ENCODE assay signal across 17 cellular contexts in the genomic region with DNA sequence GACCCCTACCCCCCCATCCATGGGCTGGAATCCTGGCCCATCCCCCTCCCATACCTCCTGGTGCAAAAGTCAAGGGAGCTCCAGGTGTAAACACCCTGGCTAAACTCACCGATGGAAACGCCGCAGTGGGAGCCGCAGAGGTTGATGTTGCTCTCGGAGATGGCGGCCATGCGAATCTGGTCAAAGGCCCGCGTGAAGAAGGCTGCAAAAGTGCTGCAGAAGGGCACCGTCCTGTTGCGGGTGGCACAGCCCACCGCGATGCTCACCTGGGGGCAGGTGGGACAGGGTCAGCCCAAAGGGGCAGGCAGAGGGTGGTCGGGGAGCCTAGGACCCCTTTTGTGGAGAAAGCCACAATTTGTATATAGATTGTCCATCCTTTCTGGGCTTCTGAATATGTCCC. TPM values are rescaled to one million over a fixed set of nuclear protein-coding genes. Genes with fewer than 3 reads are reported as not detected.
A peak's percentile ranks its signal among the peaks of the same experiment; 100 is the strongest.
DNase-seq lines count a peak whose midpoint lies in the region; ATAC-seq and TF ChIP-seq lines count a peak whose summit lies in the region.
"Had no signal": no experiment of that assay in that cellular context is flagged by ENCODE, and none has a peak within 500 bp of the region (broad histone marks: within the 10 kb centered on the region; RNA-seq: fewer than 3 reads in every experiment).

No MANE protein-coding gene starts in this region.

- H4K20me1 ChIP-seq in osteoblast (ENCODE audit: insufficient read depth, low read length), result peaks cover 16% of the 10 kb centered on the region

- H3K36me3 Mint-ChIP-seq in chondrocyte (ENCODE audit: low read depth), result peaks cover 45% of the 10 kb centered on the region

- DNase-seq in activated effector memory CD4-positive, alpha-beta T cell treated with anti-CD3 and anti-CD28 coated beads, Interleukin-2, amount 50 U/mL, for 16 hours, result peak; percentile 50
- DNase-seq in activated effector memory CD4-positive, alpha-beta T cell treated with Interleukin-2 at 50 U/mL for 16 hours, result no peak
- DNase-seq in D341Med (ENCODE audit: low spot score), result peak; percentile 22
- peak; percentile 86 for DNase-seq in chondrocyte (ENCODE audit: low spot score)
- peak; percentile 74 for DNase-seq in osteoblast (ENCODE audit: insufficient read length, low spot score, missing footprints)
- DNase-seq in stimulated activated CD4-positive, alpha-beta T cell treated with anti-CD3 and anti-CD28 coated beads, Interleukin-15, amount 100 ng/mL, for 24 hours, result no peak
- DNase-seq in NCI-H526 (lab: John Stamatoyannopoulos, UW), result no peak
- DNase-seq: CD8-positive, alpha-beta memory T cell; DMS79 treated with DMSO at 0.1 percent for 48 hours; GOT3; NCI-H1092; NCI-H2081 treated with DMSO at 0.1 percent for 48 hours; NCI-H510A; PC-9 had no signal

- no peaks in the 10 kb centered on the region for H3K9me3 ChIP-seq in osteoblast (ENCODE audit: low read depth, low read length)
- H3K9me3 ChIP-seq: BLaER1 had no signal

- no peaks in the 10 kb centered on the region for H3K27me3 ChIP-seq in osteoblast (ENCODE audit: insufficient read depth, low read length)
- H3K27me3 ChIP-seq: BLaER1 had no signal

- no peak overlapping the region for H3K4me2 ChIP-seq in osteoblast (ENCODE audit: insufficient read depth, low read length)
- H3K4me2 ChIP-seq: BLaER1, KMS-11, PC-9 had no signal

- TF ChIP-seq CTCF in chondrocyte (IDR thresholded peaks at IDR 0.05), result no peak
- no peak for TF ChIP-seq CTCF in osteoblast (IDR thresholded peaks at IDR 0.05; ENCODE audit: extremely low read depth, low read depth, low read length)

- peaks cover 3% of the 10 kb centered on the region for H3K4me1 Mint-ChIP-seq in chondrocyte (ENCODE audit: low read depth)
- H3K4me1 Mint-ChIP-seq: CD8-positive, alpha-beta memory T cell had no signal

- ATAC-seq in GM21576 (IDR thresholded peaks at IDR 0.05; ENCODE audit: unreplicated experiment), result no peak

- H3K27ac ChIP-seq in osteoblast (ENCODE audit: low read depth, low read length), result no peak overlapping the region
- H3K27ac ChIP-seq: BLaER1, KMS-11, PC-9 had no signal

- no peak overlapping the region for H3K27ac Mint-ChIP-seq in chondrocyte (ENCODE audit: unreplicated experiment)
- H3K27ac Mint-ChIP-seq: CD8-positive, alpha-beta memory T cell had no signal

- no peak overlapping the region for H2AFZ ChIP-seq in osteoblast (ENCODE audit: low read length)
- H2AFZ ChIP-seq: PC-9 had no signal

- H3K4me3 ChIP-seq in osteoblast (ENCODE audit: insufficient read depth, low read length), result no peak overlapping the region
- H3K4me3 ChIP-seq: BLaER1, PC-9 had no signal

- H3K4me3 Mint-ChIP-seq in chondrocyte (ENCODE audit: unreplicated experiment), result no peak overlapping the region
- H3K4me3 Mint-ChIP-seq: CD8-positive, alpha-beta memory T cell had no signal

- H3K27me3 Mint-ChIP-seq in chondrocyte (ENCODE audit: low read depth), result no peaks in the 10 kb centered on the region
- H3K27me3 Mint-ChIP-seq: CD8-positive, alpha-beta memory T cell had no signal

- no peaks in the 10 kb centered on the region for H3K4me1 ChIP-seq in osteoblast (ENCODE audit: insufficient read depth, low read length)

- peaks cover 100% of the 10 kb centered on the region for H3K36me3 ChIP-seq in osteoblast (ENCODE audit: insufficient read depth, low read length)

- peaks cover 21% of the 10 kb centered on the region for H3K79me2 ChIP-seq in osteoblast (ENCODE audit: insufficient read depth, low read length)

- H3K9me3 Mint-ChIP-seq in chondrocyte (ENCODE audit: low read depth), result no peaks in the 10 kb centered on the region
- H3K9me3 Mint-ChIP-seq: CD8-positive, alpha-beta memory T cell had no signal

RNA-seq across cellular contexts. Expression of a gene that starts 26.7 kb away (rescaled TPM):
- 165 to 299 TPM (median 169 TPM) in 3 replicates for total RNA-seq in chondrocyte
- total RNA-seq in osteoblast, result 413 and 453 TPM in 2 replicates

Comparison
In these comparisons a context has a peak if more than half of its experiments do, and no peak if none do; other contexts are left out.
1. DNase-seq: peak in activated effector memory CD4-positive, alpha-beta T cell treated with anti-CD3 and anti-CD28 coated beads, Interleukin-2, amount 50 U/mL, for 16 hours (single experiment), D341Med (single experiment), chondrocyte (single experiment) and osteoblast (single experiment); none in activated effector memory CD4-positive, alpha-beta T cell treated with Interleukin-2 at 50 U/mL for 16 hours (single experiment), stimulated activated CD4-positive, alpha-beta T cell treated with anti-CD3 and anti-CD28 coated beads, Interleukin-15, amount 100 ng/mL, for 24 hours (single experiment) and NCI-H526 (0 of 2).